In genomic region chrX:53441531-53442321, GRCh38 we compare ENCODE assay signal across 8 cellular contexts. TPM values are rescaled to one million over a fixed set of nuclear protein-coding genes. Genes with fewer than 3 reads are reported as not detected.
DNase-seq lines count a peak whose midpoint lies in the region; ATAC-seq and TF ChIP-seq lines count a peak whose summit lies in the region.

No MANE protein-coding gene starts in this region.

- peaks cover 41% of the 10 kb centered on the region for H3K4me1 Mint-ChIP-seq in activated CD4-positive, alpha-beta memory T cell treated with anti-CD3 and anti-CD28 coated beads, Interleukin-2, amount 10 ng/mL, durations not matched to agents 7 days and 5 days

- H3K9me3 ChIP-seq in duodenal mucosa (ENCODE audit: control insufficient read depth in 1 of 2, low read length in 2 of 2) (no peaks in the 10 kb centered on the region), lung (ENCODE audit: control insufficient read depth in 2 of 2, insufficient read depth in 1 of 2, low read length in 1 of 2) (peaks cover 0 to 2% of the 10 kb centered on the region in 2 donors)

- no peaks in the 10 kb centered on the region for H3K9me3 Mint-ChIP-seq in activated CD4-positive, alpha-beta memory T cell treated with anti-CD3 and anti-CD28 coated beads, Interleukin-2, amount 10 ng/mL, durations not matched to agents 7 days and 5 days

- H3K27ac ChIP-seq in duodenal mucosa (ENCODE audit: low read depth, low read length) (peak overlapping the region; percentile 66), lung (ENCODE audit: low read depth in 1 of 2, low read length in 1 of 2) (peak overlapping the region; percentile 21 to 62)

- 3 to 13% methylated on average over 25 to 44 of the region's 44 CpGs for WGBS in lung, 2 donors

- CTCF ChIA-PET in activated CD4-positive, alpha-beta memory T cell treated with anti-CD3 and anti-CD28 coated beads, Interleukin-2, amount 10 ng/mL, durations not matched to agents 7 days and 5 days (lab: Charles Lee) = no interaction called here

- no peaks in the 10 kb centered on the region for H3K27me3 ChIP-seq in duodenal mucosa (ENCODE audit: control insufficient read depth in 1 of 2, insufficient read depth in 2 of 2, low read length in 2 of 2)
- H3K27me3 ChIP-seq in lung (ENCODE audit: control insufficient read depth, insufficient read depth) = no peaks in the 10 kb centered on the region

- H3K36me3 Mint-ChIP-seq in activated CD4-positive, alpha-beta memory T cell treated with anti-CD3 and anti-CD28 coated beads, Interleukin-2, amount 10 ng/mL, durations not matched to agents 7 days and 5 days (ENCODE audit: low read depth) = no peaks in the 10 kb centered on the region

- ATAC-seq in GM18909 (IDR thresholded peaks at IDR 0.05; ENCODE audit: poor library complexity, unreplicated experiment) (peak; percentile 79), HG03354 (IDR thresholded peaks at IDR 0.05; ENCODE audit: poor library complexity, severe bottlenecking, unreplicated experiment) (peak; percentile 76), lung (ENCODE audit: insufficient read depth, low FRiP score) (peak; percentile 81)

- H3K36me3 ChIP-seq in duodenal mucosa (ENCODE audit: control insufficient read depth in 1 of 2, insufficient read depth in 2 of 2, low read length in 2 of 2) (no peaks in the 10 kb centered on the region), lung (ENCODE audit: control insufficient read depth in 2 of 2, insufficient read depth in 2 of 2, low read length in 2 of 2) (no peaks in the 10 kb centered on the region)

- peak overlapping the region; percentile 70 for H3K27ac Mint-ChIP-seq in activated CD4-positive, alpha-beta memory T cell treated with anti-CD3 and anti-CD28 coated beads, Interleukin-2, amount 10 ng/mL, durations not matched to agents 7 days and 5 days

- DNase-seq in A172 (ENCODE audit: low spot score) (peak; percentile 65), NCI-H524 (lab: John Stamatoyannopoulos, UW) (peak; percentile 94 to 96), lung (ENCODE audit: low spot score) (peak; percentile 78)
- DNase-seq in activated CD4-positive, alpha-beta memory T cell treated with anti-CD3 and anti-CD28 coated beads, Interleukin-2, amount 10 ng/mL, durations not matched to agents 7 days and 5 days = peak; percentile 83
- peak; percentile 44 to 78 (median 54) for DNase-seq in stimulated activated CD4-positive, alpha-beta T cell treated with anti-CD3 and anti-CD28 coated beads, TNF-alpha, amount 100 ng/mL, for 24 hours (ENCODE audit: low read depth in 3 of 3)

- H3K9ac ChIP-seq in duodenal mucosa (ENCODE audit: low read depth in 1 of 2, low read length in 2 of 2) = peak overlapping the region; percentile 38 to 74

- H3K4me1 ChIP-seq in duodenal mucosa (ENCODE audit: control insufficient read depth in 1 of 2, insufficient read depth in 2 of 2, low read length in 2 of 2) (peaks cover 0 to 17% of the 10 kb centered on the region in 2 donors), lung (ENCODE audit: control insufficient read depth in 2 of 2, insufficient read depth in 2 of 2, low read length in 2 of 2) (peaks cover 0 to 4% of the 10 kb centered on the region in 2 donors)

- H3K4me3 Mint-ChIP-seq in activated CD4-positive, alpha-beta memory T cell treated with anti-CD3 and anti-CD28 coated beads, Interleukin-2, amount 10 ng/mL, durations not matched to agents 7 days and 5 days = peak overlapping the region; percentile 76

- H3K27me3 Mint-ChIP-seq in activated CD4-positive, alpha-beta memory T cell treated with anti-CD3 and anti-CD28 coated beads, Interleukin-2, amount 10 ng/mL, durations not matched to agents 7 days and 5 days = no peaks in the 10 kb centered on the region

- H3K4me3 ChIP-seq in duodenal mucosa (ENCODE audit: low read depth in 1 of 2, low read length in 2 of 2) = peak overlapping the region; percentile 70 to 75
- H3K4me3 ChIP-seq in lung = no peak overlapping the region

- POLR2A ChIA-PET in activated CD4-positive, alpha-beta memory T cell treated with anti-CD3 and anti-CD28 coated beads, Interleukin-2, amount 10 ng/mL, durations not matched to agents 7 days and 5 days (lab: Charles Lee) = interaction anchor here (2.6 kb wide), 1 partner anchor 19 kb away, joined by 11 read pairs; the partner anchor contains the start of genes RIBC1 and SMC1A

- TF ChIP-seq CTCF in lung (IDR thresholded peaks at IDR 0.05; ENCODE audit: control extremely low read depth, extremely low read depth) = no peak

RNA-seq across cellular contexts. Expression of gene HSD17B10, which starts 7.6 kb away (rescaled TPM):
- 128 and 156 TPM in 2 replicates for total RNA-seq in A172 (2014; rRNA removed; shearing (Covaris generic))
- total RNA-seq in activated CD4-positive, alpha-beta memory T cell treated with anti-CD3 and anti-CD28 coated beads, Interleukin-2, amount 10 ng/mL, durations not matched to agents 7 days and 5 days = 10 to 100 TPM; 73.2 to 74.0 TPM
- 100 to 1,000 TPM in 1 of 2 donors, 10 to 100 TPM in 1; 28.0 to 107 TPM for total RNA-seq in lung
- polyA plus RNA-seq in lung = 100 to 1,000 TPM in 1 of 2 donors, 10 to 100 TPM in 1; 80.2 to 118 TPM

RNA-seq across cellular contexts. Expression of gene RIBC1, which starts 19.1 kb away (rescaled TPM):
- total RNA-seq in A172 (2014; rRNA removed; shearing (Covaris generic)) = 0.48 and 2.6 TPM in 2 replicates
- 1 to 10 TPM; 1.1 to 1.3 TPM for total RNA-seq in activated CD4-positive, alpha-beta memory T cell treated with anti-CD3 and anti-CD28 coated beads, Interleukin-2, amount 10 ng/mL, durations not matched to agents 7 days and 5 days
- total RNA-seq in lung = 10 to 100 TPM; 10.9 to 12.7 TPM
- 1 to 10 TPM; 6.0 to 8.6 TPM for polyA plus RNA-seq in lung

RNA-seq across cellular contexts. Expression of gene SMC1A, which starts 19.3 kb away (rescaled TPM):
- 32.5 and 54.9 TPM in 2 replicates for total RNA-seq in A172 (2014; rRNA removed; shearing (Covaris generic))
- total RNA-seq in activated CD4-positive, alpha-beta memory T cell treated with anti-CD3 and anti-CD28 coated beads, Interleukin-2, amount 10 ng/mL, durations not matched to agents 7 days and 5 days = 100 to 1,000 TPM; 130 to 132 TPM
- 10 to 100 TPM; 27.8 to 56.2 TPM for total RNA-seq in lung
- polyA plus RNA-seq in lung = 10 to 100 TPM; 11.2 to 17.1 TPM
